In the genomic region with DNA sequence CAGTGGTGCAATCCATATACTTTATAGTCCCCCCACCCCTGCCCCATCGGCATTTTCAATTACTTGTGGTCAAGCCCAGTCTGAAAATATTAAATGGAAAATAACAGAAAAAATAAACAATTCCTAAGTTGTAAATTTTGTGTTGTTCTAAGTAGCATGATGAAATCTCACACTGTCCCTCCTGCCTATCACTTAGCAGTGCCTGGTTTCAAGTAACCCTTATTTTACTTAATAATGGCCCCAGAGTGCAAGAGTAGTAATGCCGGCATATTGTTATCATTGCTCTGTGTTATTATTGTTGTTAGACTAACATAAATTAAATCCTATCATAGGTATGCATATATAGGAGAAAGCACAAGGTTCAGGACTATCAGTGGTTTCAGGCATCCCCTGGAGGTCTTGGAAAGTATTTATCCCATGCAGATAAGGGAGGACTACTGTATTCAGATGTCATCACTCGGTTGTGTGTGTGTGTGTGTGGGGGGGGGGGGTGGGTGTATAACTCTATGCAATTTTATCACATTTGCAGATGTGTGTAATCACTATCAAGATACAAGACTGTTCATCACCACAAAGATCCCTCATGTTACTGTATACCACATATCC, we compare ENCODE assay signal across 1 cellular context.
TF ChIP-seq lines count a peak whose summit lies in the region.

No MANE protein-coding gene starts in this region.

TF ChIP-seq in IMR-90, 13 proteins besides CTCF, POLR2A, EP300 and RAD21:
- TF ChIP-seq BHLHE40 (IDR thresholded peaks at IDR 0.05; ENCODE audit: low read depth, low read length) (no peak), RFX5 (IDR thresholded peaks at IDR 0.05; ENCODE audit: low read depth, low read length) (no peak)
- TF ChIP-seq, protein P1, sequence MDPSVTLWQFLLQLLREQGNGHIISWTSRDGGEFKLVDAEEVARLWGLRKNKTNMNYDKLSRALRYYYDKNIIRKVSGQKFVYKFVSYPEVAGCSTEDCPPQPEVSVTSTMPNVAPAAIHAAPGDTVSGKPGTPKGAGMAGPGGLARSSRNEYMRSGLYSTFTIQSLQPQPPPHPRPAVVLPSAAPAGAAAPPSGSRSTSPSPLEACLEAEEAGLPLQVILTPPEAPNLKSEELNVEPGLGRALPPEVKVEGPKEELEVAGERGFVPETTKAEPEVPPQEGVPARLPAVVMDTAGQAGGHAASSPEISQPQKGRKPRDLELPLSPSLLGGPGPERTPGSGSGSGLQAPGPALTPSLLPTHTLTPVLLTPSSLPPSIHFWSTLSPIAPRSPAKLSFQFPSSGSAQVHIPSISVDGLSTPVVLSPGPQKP (IDR thresholded peaks at IDR 0.05; ENCODE audit: borderline replicate concordance, low read depth, low read length): no peak
